ENCODE assay signal across 2 cellular contexts in the genomic region with DNA sequence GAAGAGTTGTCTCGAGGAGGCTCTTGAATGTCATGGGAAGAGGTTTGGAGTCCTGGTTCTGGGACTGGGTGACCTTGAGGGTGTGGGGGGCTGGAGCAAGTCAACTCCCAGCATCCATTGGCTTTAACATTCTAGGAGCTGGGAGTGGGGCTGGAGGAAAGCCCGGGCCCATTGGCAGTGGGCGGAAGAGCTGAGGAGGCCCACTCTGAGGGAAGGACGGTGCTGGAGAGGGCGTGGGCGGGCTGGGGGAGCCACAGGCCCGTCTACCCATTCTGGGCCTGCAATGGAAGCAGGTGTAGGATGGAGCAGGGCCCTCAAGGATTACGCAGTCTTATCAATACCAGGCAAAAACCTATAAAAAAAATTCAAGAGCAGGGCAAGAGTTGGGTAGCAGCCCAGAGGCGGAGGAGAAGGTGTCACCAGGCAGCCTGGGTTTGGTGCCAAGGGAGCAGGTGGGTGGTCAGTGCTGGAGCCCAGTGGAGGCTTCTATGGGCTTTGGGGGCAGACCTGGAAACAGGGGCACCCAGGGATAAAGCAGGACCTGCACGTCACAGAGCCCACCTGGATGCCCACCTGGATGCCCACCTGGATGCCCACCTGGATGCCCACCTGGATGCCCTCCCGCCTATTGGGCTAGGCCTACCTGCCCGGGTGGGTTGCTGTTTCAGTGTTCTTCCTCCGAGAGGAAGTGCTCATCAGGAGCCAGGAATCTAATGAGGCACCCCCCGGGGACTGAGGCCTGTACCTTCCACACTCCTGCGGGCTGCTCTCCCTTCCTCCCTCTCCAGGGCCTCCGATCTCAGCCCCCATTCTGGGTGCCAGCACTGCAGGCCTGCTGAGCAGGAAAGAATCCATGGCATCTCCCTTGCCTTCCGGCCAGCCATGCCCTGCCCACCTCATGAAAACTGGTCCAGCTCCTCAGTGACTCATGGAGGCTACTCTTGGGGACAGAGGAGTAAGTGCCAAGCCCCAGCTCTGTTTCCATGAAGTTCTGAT.
TF ChIP-seq lines count a peak whose summit lies in the region.

No MANE protein-coding gene starts in this region.

TF ChIP-seq in SK-N-SH, 30 proteins besides CTCF, POLR2A, EP300 and RAD21 (continues in another document):
- TF ChIP-seq TAF1 (IDR thresholded peaks at IDR 0.05; ENCODE audit: borderline replicate concordance, low read depth, low read length) (no peak), YY1 (IDR thresholded peaks at IDR 0.05; ENCODE audit: low read depth) (no peak), TCF12 (IDR thresholded peaks at IDR 0.05) (peak; percentile 27; the same call in 1 of the 2 replicates), NRF1 (IDR thresholded peaks at IDR 0.05; ENCODE audit: low read depth, low read length) (no peak), JUND (IDR thresholded peaks at IDR 0.05) (no peak), GATA2 (CRISPR knock-in tag; IDR thresholded peaks at IDR 0.05) (no peak), MEF2A (IDR thresholded peaks at IDR 0.05; ENCODE audit: borderline replicate concordance, low read depth) (no peak), SIN3A (IDR thresholded peaks at IDR 0.05; ENCODE audit: borderline replicate concordance, low read depth, low read length) (no peak), SMC3 (IDR thresholded peaks at IDR 0.05; ENCODE audit: low read depth, low read length) (no peak), MXI1 (IDR thresholded peaks at IDR 0.05; ENCODE audit: low read depth, low read length) (no peak), TEAD4 (IDR thresholded peaks at IDR 0.05; ENCODE audit: borderline replicate concordance, insufficient read depth) (0 out of 2 replicates have a peak, but pooled peaks have one; percentile 21), CHD2 (IDR thresholded peaks at IDR 0.05; ENCODE audit: low read length, partially characterized antibody) (no peak)
- TF ChIP-seq, protein P1, sequence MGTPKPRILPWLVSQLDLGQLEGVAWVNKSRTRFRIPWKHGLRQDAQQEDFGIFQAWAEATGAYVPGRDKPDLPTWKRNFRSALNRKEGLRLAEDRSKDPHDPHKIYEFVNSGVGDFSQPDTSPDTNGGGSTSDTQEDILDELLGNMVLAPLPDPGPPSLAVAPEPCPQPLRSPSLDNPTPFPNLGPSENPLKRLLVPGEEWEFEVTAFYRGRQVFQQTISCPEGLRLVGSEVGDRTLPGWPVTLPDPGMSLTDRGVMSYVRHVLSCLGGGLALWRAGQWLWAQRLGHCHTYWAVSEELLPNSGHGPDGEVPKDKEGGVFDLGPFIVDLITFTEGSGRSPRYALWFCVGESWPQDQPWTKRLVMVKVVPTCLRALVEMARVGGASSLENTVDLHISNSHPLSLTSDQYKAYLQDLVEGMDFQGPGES (IDR thresholded peaks at IDR 0.05; ENCODE audit: low read depth, low read length): no peak
- TF ChIP-seq, protein P2, sequence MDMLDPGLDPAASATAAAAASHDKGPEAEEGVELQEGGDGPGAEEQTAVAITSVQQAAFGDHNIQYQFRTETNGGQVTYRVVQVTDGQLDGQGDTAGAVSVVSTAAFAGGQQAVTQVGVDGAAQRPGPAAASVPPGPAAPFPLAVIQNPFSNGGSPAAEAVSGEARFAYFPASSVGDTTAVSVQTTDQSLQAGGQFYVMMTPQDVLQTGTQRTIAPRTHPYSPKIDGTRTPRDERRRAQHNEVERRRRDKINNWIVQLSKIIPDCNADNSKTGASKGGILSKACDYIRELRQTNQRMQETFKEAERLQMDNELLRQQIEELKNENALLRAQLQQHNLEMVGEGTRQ (IDR thresholded peaks at IDR 0.05; ENCODE audit: borderline replicate concordance, low read depth, low read length): no peak
- TF ChIP-seq, protein P3, sequence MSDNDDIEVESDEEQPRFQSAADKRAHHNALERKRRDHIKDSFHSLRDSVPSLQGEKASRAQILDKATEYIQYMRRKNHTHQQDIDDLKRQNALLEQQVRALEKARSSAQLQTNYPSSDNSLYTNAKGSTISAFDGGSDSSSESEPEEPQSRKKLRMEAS (IDR thresholded peaks at IDR 0.05; ENCODE audit: low read depth): no peak
- TF ChIP-seq, protein P4, sequence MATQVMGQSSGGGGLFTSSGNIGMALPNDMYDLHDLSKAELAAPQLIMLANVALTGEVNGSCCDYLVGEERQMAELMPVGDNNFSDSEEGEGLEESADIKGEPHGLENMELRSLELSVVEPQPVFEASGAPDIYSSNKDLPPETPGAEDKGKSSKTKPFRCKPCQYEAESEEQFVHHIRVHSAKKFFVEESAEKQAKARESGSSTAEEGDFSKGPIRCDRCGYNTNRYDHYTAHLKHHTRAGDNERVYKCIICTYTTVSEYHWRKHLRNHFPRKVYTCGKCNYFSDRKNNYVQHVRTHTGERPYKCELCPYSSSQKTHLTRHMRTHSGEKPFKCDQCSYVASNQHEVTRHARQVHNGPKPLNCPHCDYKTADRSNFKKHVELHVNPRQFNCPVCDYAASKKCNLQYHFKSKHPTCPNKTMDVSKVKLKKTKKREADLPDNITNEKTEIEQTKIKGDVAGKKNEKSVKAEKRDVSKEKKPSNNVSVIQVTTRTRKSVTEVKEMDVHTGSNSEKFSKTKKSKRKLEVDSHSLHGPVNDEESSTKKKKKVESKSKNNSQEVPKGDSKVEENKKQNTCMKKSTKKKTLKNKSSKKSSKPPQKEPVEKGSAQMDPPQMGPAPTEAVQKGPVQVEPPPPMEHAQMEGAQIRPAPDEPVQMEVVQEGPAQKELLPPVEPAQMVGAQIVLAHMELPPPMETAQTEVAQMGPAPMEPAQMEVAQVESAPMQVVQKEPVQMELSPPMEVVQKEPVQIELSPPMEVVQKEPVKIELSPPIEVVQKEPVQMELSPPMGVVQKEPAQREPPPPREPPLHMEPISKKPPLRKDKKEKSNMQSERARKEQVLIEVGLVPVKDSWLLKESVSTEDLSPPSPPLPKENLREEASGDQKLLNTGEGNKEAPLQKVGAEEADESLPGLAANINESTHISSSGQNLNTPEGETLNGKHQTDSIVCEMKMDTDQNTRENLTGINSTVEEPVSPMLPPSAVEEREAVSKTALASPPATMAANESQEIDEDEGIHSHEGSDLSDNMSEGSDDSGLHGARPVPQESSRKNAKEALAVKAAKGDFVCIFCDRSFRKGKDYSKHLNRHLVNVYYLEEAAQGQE (IDR thresholded peaks at IDR 0.05; ENCODE audit: low read depth, low read length): 0 out of 2 replicates have a peak, but pooled peaks have one; percentile 10
- TF ChIP-seq, protein P5, sequence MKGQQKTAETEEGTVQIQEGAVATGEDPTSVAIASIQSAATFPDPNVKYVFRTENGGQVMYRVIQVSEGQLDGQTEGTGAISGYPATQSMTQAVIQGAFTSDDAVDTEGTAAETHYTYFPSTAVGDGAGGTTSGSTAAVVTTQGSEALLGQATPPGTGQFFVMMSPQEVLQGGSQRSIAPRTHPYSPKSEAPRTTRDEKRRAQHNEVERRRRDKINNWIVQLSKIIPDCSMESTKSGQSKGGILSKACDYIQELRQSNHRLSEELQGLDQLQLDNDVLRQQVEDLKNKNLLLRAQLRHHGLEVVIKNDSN (IDR thresholded peaks at IDR 0.05; ENCODE audit: borderline replicate concordance, low read depth): no peak
- TF ChIP-seq, protein P6, sequence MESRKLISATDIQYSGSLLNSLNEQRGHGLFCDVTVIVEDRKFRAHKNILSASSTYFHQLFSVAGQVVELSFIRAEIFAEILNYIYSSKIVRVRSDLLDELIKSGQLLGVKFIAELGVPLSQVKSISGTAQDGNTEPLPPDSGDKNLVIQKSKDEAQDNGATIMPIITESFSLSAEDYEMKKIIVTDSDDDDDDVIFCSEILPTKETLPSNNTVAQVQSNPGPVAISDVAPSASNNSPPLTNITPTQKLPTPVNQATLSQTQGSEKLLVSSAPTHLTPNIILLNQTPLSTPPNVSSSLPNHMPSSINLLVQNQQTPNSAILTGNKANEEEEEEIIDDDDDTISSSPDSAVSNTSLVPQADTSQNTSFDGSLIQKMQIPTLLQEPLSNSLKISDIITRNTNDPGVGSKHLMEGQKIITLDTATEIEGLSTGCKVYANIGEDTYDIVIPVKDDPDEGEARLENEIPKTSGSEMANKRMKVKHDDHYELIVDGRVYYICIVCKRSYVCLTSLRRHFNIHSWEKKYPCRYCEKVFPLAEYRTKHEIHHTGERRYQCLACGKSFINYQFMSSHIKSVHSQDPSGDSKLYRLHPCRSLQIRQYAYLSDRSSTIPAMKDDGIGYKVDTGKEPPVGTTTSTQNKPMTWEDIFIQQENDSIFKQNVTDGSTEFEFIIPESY (IDR thresholded peaks at IDR 0.05; ENCODE audit: borderline replicate concordance, low read depth): no peak

TF ChIP-seq in HEK293T, 16 proteins besides CTCF, POLR2A, EP300 and RAD21:
- TF ChIP-seq TARDBP (IDR thresholded peaks at IDR 0.05) (no peak), LEF1 (IDR thresholded peaks at IDR 0.05; ENCODE audit: borderline replicate concordance) (no peak), BHLHE40 (IDR thresholded peaks at IDR 0.05; ENCODE audit: borderline replicate concordance) (no peak), SUZ12 (IDR thresholded peaks at IDR 0.05) (no peak), FOXM1 (IDR thresholded peaks at IDR 0.05; ENCODE audit: borderline replicate concordance) (no peak), SP1 (IDR thresholded peaks at IDR 0.05) (no peak), ARNT (IDR thresholded peaks at IDR 0.05) (no peak), NFRKB (IDR thresholded peaks at IDR 0.05) (no peak), ELF4 (IDR thresholded peaks at IDR 0.05) (no peak)
- TF ChIP-seq, protein P7, sequence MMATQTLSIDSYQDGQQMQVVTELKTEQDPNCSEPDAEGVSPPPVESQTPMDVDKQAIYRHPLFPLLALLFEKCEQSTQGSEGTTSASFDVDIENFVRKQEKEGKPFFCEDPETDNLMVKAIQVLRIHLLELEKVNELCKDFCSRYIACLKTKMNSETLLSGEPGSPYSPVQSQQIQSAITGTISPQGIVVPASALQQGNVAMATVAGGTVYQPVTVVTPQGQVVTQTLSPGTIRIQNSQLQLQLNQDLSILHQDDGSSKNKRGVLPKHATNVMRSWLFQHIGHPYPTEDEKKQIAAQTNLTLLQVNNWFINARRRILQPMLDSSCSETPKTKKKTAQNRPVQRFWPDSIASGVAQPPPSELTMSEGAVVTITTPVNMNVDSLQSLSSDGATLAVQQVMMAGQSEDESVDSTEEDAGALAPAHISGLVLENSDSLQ (IDR thresholded peaks at IDR 0.05): no peak
